1 cellular context compared by ENCODE assay signal in the genomic region with DNA sequence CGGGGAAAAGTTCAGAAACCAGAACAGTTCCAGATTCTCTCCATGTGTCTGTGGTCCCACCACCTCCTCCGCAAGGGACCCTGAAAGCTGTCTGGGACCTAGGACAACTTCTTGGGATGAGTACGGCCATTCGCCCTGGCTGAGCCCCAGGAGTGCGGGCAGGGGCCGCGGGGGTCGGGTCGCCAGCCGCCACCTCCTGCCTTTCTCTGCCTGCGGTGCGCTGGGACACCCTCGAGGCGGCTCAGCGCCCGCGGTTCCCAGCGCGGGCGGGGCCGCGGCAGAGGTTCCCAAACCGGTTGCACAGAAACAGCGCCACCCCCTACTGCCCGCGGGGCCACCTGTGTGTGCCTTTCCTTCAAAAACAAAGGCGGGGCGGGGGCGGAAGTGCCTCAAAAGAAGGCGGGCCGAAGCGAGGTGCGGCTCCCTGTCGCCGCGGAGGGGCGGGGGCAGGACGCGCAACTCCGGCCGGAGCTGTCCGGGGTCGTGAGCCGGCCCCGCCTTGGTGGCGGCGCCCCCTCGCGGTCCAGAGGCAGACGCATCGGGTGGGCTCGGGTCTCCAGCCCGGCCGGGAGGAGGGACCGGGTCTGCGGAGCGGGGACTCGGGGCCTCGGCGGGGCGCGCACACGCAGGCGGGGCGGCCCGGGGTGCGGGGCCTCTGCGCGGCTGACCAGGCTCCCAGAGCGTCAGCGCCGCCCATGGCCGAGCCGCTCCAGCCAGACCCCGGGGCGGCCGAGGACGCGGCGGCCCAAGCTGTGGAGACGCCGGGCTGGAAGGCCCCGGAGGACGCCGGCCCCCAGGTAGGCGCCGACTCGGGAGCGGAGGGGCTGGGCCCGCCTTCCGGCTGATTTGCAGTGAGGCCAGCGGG.
TF ChIP-seq lines count a peak whose summit lies in the region.

A gene with protein sequence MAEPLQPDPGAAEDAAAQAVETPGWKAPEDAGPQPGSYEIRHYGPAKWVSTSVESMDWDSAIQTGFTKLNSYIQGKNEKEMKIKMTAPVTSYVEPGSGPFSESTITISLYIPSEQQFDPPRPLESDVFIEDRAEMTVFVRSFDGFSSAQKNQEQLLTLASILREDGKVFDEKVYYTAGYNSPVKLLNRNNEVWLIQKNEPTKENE (plus strand): TSS at position 423 of the 865 bp plus-strand sequence. CDS start 273 bp downstream, at position 696.

TF ChIP-seq in HCT116, 20 proteins besides CTCF, POLR2A, EP300 and RAD21 (continued from another document):
- TF ChIP-seq, protein P1, sequence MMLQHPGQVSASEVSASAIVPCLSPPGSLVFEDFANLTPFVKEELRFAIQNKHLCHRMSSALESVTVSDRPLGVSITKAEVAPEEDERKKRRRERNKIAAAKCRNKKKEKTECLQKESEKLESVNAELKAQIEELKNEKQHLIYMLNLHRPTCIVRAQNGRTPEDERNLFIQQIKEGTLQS (IDR thresholded peaks at IDR 0.05): no peak
- TF ChIP-seq ZNF274 (IDR thresholded peaks at IDR 0.05; ENCODE audit: low read depth, low read length) (no peak), FOSL1 (IDR thresholded peaks at IDR 0.05; ENCODE audit: low read depth) (no peak), YY1 (IDR thresholded peaks at IDR 0.05; ENCODE audit: extremely low read depth, insufficient replicate concordance, low read depth, low read length) (peak; percentile 56), CEBPB (IDR thresholded peaks at IDR 0.05; ENCODE audit: low read depth) (no peak; the same call in 1 of the 2 replicates), ELF1 (IDR thresholded peaks at IDR 0.05; ENCODE audit: borderline replicate concordance, low read depth) (peak; percentile 57), EZH2 (IDR thresholded peaks at IDR 0.05) (no peak), EZH2phosphoT487 (IDR thresholded peaks at IDR 0.05; ENCODE audit: borderline replicate concordance) (no peak), TCF7L2 (IDR thresholded peaks at IDR 0.05; ENCODE audit: borderline replicate concordance, extremely low read depth, insufficient read depth, insufficient read length) (peak; percentile 82), POLR2AphosphoS5 (IDR thresholded peaks at IDR 0.05; ENCODE audit: low read depth, low read length) (peak; percentile 86), EGR1 (IDR thresholded peaks at IDR 0.05; ENCODE audit: low read depth) (peak; percentile 92), ZFX (IDR thresholded peaks at IDR 0.05) (peak; percentile 90), SP1 (IDR thresholded peaks at IDR 0.05; ENCODE audit: low read depth) (peak; percentile 89), JUND (IDR thresholded peaks at IDR 0.05) (peak; percentile 39; the same call in 1 of the 2 replicates), CBX3 (IDR thresholded peaks at IDR 0.05; ENCODE audit: low read depth) (peak; percentile 53; the same call in 1 of the 2 replicates)
- TF ChIP-seq, protein P2, sequence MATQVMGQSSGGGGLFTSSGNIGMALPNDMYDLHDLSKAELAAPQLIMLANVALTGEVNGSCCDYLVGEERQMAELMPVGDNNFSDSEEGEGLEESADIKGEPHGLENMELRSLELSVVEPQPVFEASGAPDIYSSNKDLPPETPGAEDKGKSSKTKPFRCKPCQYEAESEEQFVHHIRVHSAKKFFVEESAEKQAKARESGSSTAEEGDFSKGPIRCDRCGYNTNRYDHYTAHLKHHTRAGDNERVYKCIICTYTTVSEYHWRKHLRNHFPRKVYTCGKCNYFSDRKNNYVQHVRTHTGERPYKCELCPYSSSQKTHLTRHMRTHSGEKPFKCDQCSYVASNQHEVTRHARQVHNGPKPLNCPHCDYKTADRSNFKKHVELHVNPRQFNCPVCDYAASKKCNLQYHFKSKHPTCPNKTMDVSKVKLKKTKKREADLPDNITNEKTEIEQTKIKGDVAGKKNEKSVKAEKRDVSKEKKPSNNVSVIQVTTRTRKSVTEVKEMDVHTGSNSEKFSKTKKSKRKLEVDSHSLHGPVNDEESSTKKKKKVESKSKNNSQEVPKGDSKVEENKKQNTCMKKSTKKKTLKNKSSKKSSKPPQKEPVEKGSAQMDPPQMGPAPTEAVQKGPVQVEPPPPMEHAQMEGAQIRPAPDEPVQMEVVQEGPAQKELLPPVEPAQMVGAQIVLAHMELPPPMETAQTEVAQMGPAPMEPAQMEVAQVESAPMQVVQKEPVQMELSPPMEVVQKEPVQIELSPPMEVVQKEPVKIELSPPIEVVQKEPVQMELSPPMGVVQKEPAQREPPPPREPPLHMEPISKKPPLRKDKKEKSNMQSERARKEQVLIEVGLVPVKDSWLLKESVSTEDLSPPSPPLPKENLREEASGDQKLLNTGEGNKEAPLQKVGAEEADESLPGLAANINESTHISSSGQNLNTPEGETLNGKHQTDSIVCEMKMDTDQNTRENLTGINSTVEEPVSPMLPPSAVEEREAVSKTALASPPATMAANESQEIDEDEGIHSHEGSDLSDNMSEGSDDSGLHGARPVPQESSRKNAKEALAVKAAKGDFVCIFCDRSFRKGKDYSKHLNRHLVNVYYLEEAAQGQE (IDR thresholded peaks at IDR 0.05; ENCODE audit: low read depth): no peak
- TF ChIP-seq, protein P3, sequence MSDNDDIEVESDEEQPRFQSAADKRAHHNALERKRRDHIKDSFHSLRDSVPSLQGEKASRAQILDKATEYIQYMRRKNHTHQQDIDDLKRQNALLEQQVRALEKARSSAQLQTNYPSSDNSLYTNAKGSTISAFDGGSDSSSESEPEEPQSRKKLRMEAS (IDR thresholded peaks at IDR 0.05): peak; percentile 89
- TF ChIP-seq, protein P4, sequence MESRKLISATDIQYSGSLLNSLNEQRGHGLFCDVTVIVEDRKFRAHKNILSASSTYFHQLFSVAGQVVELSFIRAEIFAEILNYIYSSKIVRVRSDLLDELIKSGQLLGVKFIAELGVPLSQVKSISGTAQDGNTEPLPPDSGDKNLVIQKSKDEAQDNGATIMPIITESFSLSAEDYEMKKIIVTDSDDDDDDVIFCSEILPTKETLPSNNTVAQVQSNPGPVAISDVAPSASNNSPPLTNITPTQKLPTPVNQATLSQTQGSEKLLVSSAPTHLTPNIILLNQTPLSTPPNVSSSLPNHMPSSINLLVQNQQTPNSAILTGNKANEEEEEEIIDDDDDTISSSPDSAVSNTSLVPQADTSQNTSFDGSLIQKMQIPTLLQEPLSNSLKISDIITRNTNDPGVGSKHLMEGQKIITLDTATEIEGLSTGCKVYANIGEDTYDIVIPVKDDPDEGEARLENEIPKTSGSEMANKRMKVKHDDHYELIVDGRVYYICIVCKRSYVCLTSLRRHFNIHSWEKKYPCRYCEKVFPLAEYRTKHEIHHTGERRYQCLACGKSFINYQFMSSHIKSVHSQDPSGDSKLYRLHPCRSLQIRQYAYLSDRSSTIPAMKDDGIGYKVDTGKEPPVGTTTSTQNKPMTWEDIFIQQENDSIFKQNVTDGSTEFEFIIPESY (IDR thresholded peaks at IDR 0.05; ENCODE audit: extremely low read depth, insufficient replicate concordance, low read length): no peak
